ENCODE assay signal across 8 cellular contexts in the genomic region with DNA sequence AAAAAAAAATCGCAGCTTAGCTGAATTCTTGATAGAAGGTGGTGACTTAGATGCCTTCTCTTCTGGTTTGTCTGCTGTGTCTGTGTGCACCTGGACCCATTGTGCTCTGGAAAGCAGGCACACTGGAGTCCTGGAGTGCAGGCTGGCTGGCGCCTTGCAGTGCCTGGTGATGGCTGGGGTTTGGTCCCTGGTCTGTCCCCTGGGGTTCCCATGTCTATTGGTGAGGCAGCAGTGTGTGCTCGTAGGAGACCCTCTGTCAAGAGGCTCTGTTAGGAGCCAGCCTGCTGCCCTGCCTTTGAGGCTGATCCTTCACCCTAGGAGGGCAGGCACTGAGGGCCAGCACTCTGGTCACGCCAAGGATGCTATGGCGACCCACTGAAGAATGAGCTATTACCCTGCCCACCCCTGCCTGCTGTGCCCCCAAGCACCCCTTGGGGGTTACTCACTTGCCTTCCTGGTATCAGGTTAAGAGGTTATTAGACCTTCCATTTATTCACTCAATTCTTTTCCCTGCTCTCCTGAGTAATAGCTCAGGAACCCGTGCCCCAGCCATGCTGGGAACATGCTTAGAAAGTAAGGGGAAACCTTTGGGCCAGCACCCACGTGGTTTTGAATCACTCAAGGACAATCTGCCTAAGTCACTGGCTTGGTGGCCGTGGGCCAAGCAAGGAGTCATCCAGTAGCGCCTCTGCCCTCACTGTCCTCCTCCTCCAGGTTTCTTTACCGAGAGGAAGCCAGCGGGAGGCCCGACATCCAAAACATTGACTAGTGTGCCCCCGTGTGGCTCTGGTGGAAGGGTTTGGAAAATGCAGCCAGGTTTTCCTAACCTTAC.
DNase-seq lines count a peak whose midpoint lies in the region; ATAC-seq and TF ChIP-seq lines count a peak whose summit lies in the region.

No MANE protein-coding gene starts in this region.

- no peaks in the 10 kb centered on the region for H3K9me3 Mint-ChIP-seq in activated CD8-positive, alpha-beta T cell treated with anti-CD3 and anti-CD28 coated beads, Interleukin-2, amount 10 ng/mL, durations not matched to agents 7 days and 5 days (ENCODE audit: insufficient read depth)

- TF ChIP-seq POLR2A in erythroblast (IDR thresholded peaks at IDR 0.05; ENCODE audit: low read length) (no peak), stomach (IDR thresholded peaks at IDR 0.05) (no peak)

- intact Hi-C loops in stomach (cut with DNase I; ENCODE audit: low total_unique reads): loop anchor here (5.0 kb wide), 1 partner anchor 294 kb away; no protein-coding TSS in a partner anchor

- TF ChIP-seq EP300 in stomach (IDR thresholded peaks at IDR 0.05): no peak

- no peaks in the 10 kb centered on the region for H3K9me3 ChIP-seq in stomach

- ATAC-seq in activated CD8-positive, alpha-beta T cell treated with anti-CD3 and anti-CD28 coated beads, Interleukin-2, amount 10 ng/mL, durations not matched to agents 7 days and 5 days: peak; percentile 79
- ATAC-seq in HG03097 (IDR thresholded peaks at IDR 0.05; ENCODE audit: low FRiP score, unreplicated experiment): no peak

- 35 to 44% (median 40%) methylated on average over 13 of the region's 13 CpGs for WGBS in stomach, 5 donors

- CTCF ChIA-PET in activated CD8-positive, alpha-beta T cell treated with anti-CD3 and anti-CD28 coated beads, Interleukin-2, amount 10 ng/mL, durations not matched to agents 7 days and 5 days (lab: Charles Lee): interaction anchor here (0.7 to 5.4 kb wide), 25 partner anchors 8 to 399 kb away, joined by 3 to 50 read pairs (median 4); no protein-coding TSS in a partner anchor

- no peaks in the 10 kb centered on the region for H3K36me3 ChIP-seq in stomach

- H3K27ac ChIP-seq in HL-60 (replicated peaks) (no peak overlapping the region), stomach (peak overlapping the region in 4 of 5 donors; percentile 24 to 83 (median 64))

- no peaks in the 10 kb centered on the region for H3K27me3 Mint-ChIP-seq in activated CD8-positive, alpha-beta T cell treated with anti-CD3 and anti-CD28 coated beads, Interleukin-2, amount 10 ng/mL, durations not matched to agents 7 days and 5 days (ENCODE audit: low read depth)

- no peak overlapping the region for H3K27ac Mint-ChIP-seq in activated CD8-positive, alpha-beta T cell treated with anti-CD3 and anti-CD28 coated beads, Interleukin-2, amount 10 ng/mL, durations not matched to agents 7 days and 5 days

- H3K4me1 ChIP-seq in stomach: peaks cover 12 to 45% (median 36%) of the 10 kb centered on the region in 4 donors

- no peaks in the 10 kb centered on the region for H3K27me3 ChIP-seq in HL-60 (ENCODE audit: insufficient read depth, poor library complexity, severe bottlenecking)
- no peaks in the 10 kb centered on the region for H3K27me3 ChIP-seq in stomach

- H3K36me3 Mint-ChIP-seq in activated CD8-positive, alpha-beta T cell treated with anti-CD3 and anti-CD28 coated beads, Interleukin-2, amount 10 ng/mL, durations not matched to agents 7 days and 5 days (ENCODE audit: low read depth): no peaks in the 10 kb centered on the region

- DNase-seq in GM10266 (ENCODE audit: extremely low spot score): peak; percentile 79
- DNase-seq in HL-60 (ENCODE audit: low read depth in 1 of 2, low spot score in 1 of 2): peak; percentile 45 to 77
- peak; percentile 27 for DNase-seq in NCI-H526 treated with DMSO at 0.1 percent for 48 hours (lab: John Stamatoyannopoulos, UW)
- DNase-seq in activated CD8-positive, alpha-beta T cell treated with anti-CD3 and anti-CD28 coated beads, Interleukin-2, amount 10 ng/mL, durations not matched to agents 7 days and 5 days: peak; percentile 65
- DNase-seq in erythroblast (lab: John Stamatoyannopoulos, UW): peak; percentile 58 to 81
- peak; percentile 95 for DNase-seq in mucosa of gallbladder (ENCODE audit: low spot score)
- DNase-seq in stomach: peak; percentile 85

- H3K4me1 Mint-ChIP-seq in activated CD8-positive, alpha-beta T cell treated with anti-CD3 and anti-CD28 coated beads, Interleukin-2, amount 10 ng/mL, durations not matched to agents 7 days and 5 days (ENCODE audit: low read depth): peaks cover 7% of the 10 kb centered on the region

- POLR2A ChIA-PET in activated CD8-positive, alpha-beta T cell treated with anti-CD3 and anti-CD28 coated beads, Interleukin-2, amount 10 ng/mL, durations not matched to agents 7 days and 5 days (lab: Charles Lee): interaction anchor here (0.9 kb wide), 1 partner anchor 154 kb away, joined by 3 read pairs; no protein-coding TSS in a partner anchor

- no peak overlapping the region for H3K4me3 Mint-ChIP-seq in activated CD8-positive, alpha-beta T cell treated with anti-CD3 and anti-CD28 coated beads, Interleukin-2, amount 10 ng/mL, durations not matched to agents 7 days and 5 days

- no peak overlapping the region for H3K4me3 ChIP-seq in HL-60 (replicated peaks; ENCODE audit: insufficient read depth, low read length)
- H3K4me3 ChIP-seq in stomach: no peak overlapping the region

- TF ChIP-seq CTCF in GM10266 (IDR thresholded peaks at IDR 0.05; ENCODE audit: control insufficient read depth, insufficient read depth, low read depth, missing control alignments) (peak; percentile 79), HL-60 (IDR thresholded peaks at IDR 0.05; ENCODE audit: insufficient read depth, low read length) (peak; percentile 60), stomach (IDR thresholded peaks at IDR 0.05) (peak in 5 of 7 experiments; percentile 53 to 89 (median 81))

Comparison
In these comparisons a context has a peak if more than half of its experiments do, and no peak if none do; other contexts are left out.
1. DNase-seq: peak in every context shown above with its lines; median percentile 95 in mucosa of gallbladder; 85 in stomach; 79 in GM10266; 70 in erythroblast; 65 in activated CD8-positive, alpha-beta T cell treated with anti-CD3 and anti-CD28 coated beads, Interleukin-2, amount 10 ng/mL, durations not matched to agents 7 days and 5 days; 61 in HL-60; 27 in NCI-H526 treated with DMSO at 0.1 percent for 48 hours.